In the genomic region with DNA sequence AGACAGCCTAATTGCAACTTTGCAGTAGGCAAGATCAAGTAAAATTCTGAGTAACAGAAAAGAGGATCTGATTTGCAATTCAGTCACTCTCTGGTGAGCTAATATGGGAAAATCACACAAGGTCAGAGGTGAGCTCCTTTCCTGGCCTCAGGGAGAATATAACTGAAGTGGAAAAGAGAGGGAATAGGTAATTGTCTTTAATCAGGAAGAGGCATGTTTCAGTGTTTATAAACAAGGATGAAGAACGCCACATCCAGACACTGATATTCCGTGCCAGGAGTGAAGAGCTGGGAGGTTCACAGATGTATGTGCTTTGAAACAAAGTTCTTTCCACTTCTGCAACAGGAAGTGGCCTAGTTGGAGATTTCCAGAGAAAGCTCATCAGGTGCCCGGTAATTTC, we compare ENCODE assay signal across 26 cellular contexts.
"Had no signal": no experiment of that assay in that cellular context is flagged by ENCODE, and none has a peak within 500 bp of the region (broad histone marks: within the 10 kb centered on the region; RNA-seq: fewer than 3 reads in every experiment).

No MANE protein-coding gene starts in this region.

- H3K4me1 ChIP-seq: ascending aorta, prostate gland had no signal

- H3K27me3 Mint-ChIP-seq: T-cell had no signal

- H3K4me3 ChIP-seq: ascending aorta, coronary artery, lung, ovary, prostate gland, upper lobe of left lung had no signal

- H3K4me3 Mint-ChIP-seq: central memory CD8-positive, alpha-beta T cell; endodermal cell; mesothelial cell of epicardium; natural killer cell treated with Interleukin-12 subunit alpha and Interleukin-12 subunit beta and Interleukin-15 and Interleukin-18, amount 100 ng/mL, for 72 hours; T-cell; T-helper 2 cell treated with Interferon-gamma antibody and Interleukin-4, amounts not matched to agents 5 μg/mL and 100 μg/mL, for 36 hours had no signal

- H3K4me1 Mint-ChIP-seq: central memory CD8-positive, alpha-beta T cell; endodermal cell; T-cell had no signal

- H3K27me3 ChIP-seq: ascending aorta, brain microvascular endothelial cell, neutrophil, ovary, upper lobe of left lung had no signal

- H3K27ac ChIP-seq: ascending aorta, brain microvascular endothelial cell, coronary artery, epithelial cell of prostate, neutrophil, ovary, prostate gland, upper lobe of left lung, WERI-Rb-1 had no signal

- H3K36me3 ChIP-seq: ascending aorta, brain microvascular endothelial cell, neutrophil, ovary, prostate gland, upper lobe of left lung, WERI-Rb-1 had no signal

- H3K36me3 Mint-ChIP-seq: activated naive CD4-positive, alpha-beta T cell treated with anti-CD3 and anti-CD28 coated beads, Interleukin-2, amount 50 U/mL, for 72 hours; natural killer cell treated with Interleukin-12 subunit alpha and Interleukin-12 subunit beta and Interleukin-15 and Interleukin-18, amount 100 ng/mL, for 72 hours; T-cell had no signal

- H3K9me3 ChIP-seq: ascending aorta, neutrophil, ovary, prostate gland, upper lobe of left lung had no signal

- DNase-seq: activated CD4-positive, alpha-beta T cell treated with anti-CD3 and anti-CD28 coated beads, Interleukin-2, amount 50 U/mL, for 1 hour; activated CD4-positive, CD25-positive, alpha-beta regulatory T cell treated with anti-CD3 and anti-CD28 coated beads, Interleukin-2, amount 50 U/mL, for 72 hours; activated gamma-delta T cell treated with Interleukin-2 at 50 U/mL for 16 hours; activated T-cell treated with anti-CD3 and anti-CD28 coated beads, Interleukin-2, amount 50 U/mL, for 1 hour; brain microvascular endothelial cell; endodermal cell; foreskin fibroblast; ovary; right cardiac atrium; stimulated activated CD4-positive, alpha-beta T cell treated with anti-CD3 and anti-CD28 coated beads, Interleukin-4, amount 100 ng/mL, for 4 hours; stimulated activated naive CD8-positive, alpha-beta T cell treated with anti-CD3 and anti-CD28 coated beads, Interleukin-15, Interleukin-2, amounts not matched to agents 100 U/mL and 50 U/mL, for 24 hours; T-cell; upper lobe of left lung; WERI-Rb-1 had no signal

- ATAC-seq: activated naive CD4-positive, alpha-beta T cell treated with anti-CD3 and anti-CD28 coated beads, Interleukin-2, amount 50 U/mL, for 72 hours; left lobe of liver; natural killer cell treated with Interleukin-12 subunit alpha and Interleukin-12 subunit beta and Interleukin-15 and Interleukin-18, amount 100 ng/mL, for 72 hours; stimulated activated naive CD8-positive, alpha-beta T cell treated with anti-CD3 and anti-CD28 coated beads, Interleukin-15, Interleukin-2, amounts not matched to agents 100 U/mL and 50 U/mL, for 24 hours; T-cell had no signal

- H3K27ac Mint-ChIP-seq: activated naive CD4-positive, alpha-beta T cell treated with anti-CD3 and anti-CD28 coated beads, Interleukin-2, amount 50 U/mL, for 72 hours; endodermal cell; mesothelial cell of epicardium; natural killer cell treated with Interleukin-12 subunit alpha and Interleukin-12 subunit beta and Interleukin-15 and Interleukin-18, amount 100 ng/mL, for 72 hours; T-cell; T-helper 2 cell treated with Interferon-gamma antibody and Interleukin-4, amounts not matched to agents 5 μg/mL and 100 μg/mL, for 36 hours had no signal

- H3K9me3 Mint-ChIP-seq: central memory CD8-positive, alpha-beta T cell; T-helper 2 cell treated with Interferon-gamma antibody and Interleukin-4, amounts not matched to agents 5 μg/mL and 100 μg/mL, for 36 hours had no signal
